15 cellular contexts compared by ENCODE assay signal in genomic region chr16:73000907-73001521, GRCh38. TPM values are rescaled to one million over a fixed set of nuclear protein-coding genes. Genes with fewer than 3 reads are reported as not detected.
DNase-seq lines count a peak whose midpoint lies in the region; ATAC-seq and TF ChIP-seq lines count a peak whose summit lies in the region.
"Had no signal": no experiment of that assay in that cellular context is flagged by ENCODE, and none has a peak within 500 bp of the region (broad histone marks: within the 10 kb centered on the region; RNA-seq: fewer than 3 reads in every experiment).

No MANE protein-coding gene starts in this region.

- TF ChIP-seq CTCF in heart left ventricle (IDR thresholded peaks at IDR 0.05) (no peak), right atrium auricular region (IDR thresholded peaks at IDR 0.05) (no peak), prostate gland (IDR thresholded peaks at IDR 0.05) (no peak), type B pancreatic cell (conservative IDR thresholded peaks at IDR 0.05) (no peak)

- peak overlapping the region; percentile 67 for H3K27ac Mint-ChIP-seq in type B pancreatic cell
- H3K27ac Mint-ChIP-seq: activated CD4-positive, alpha-beta memory T cell treated with anti-CD3 and anti-CD28 coated beads for 36 hours; activated naive CD8-positive, alpha-beta T cell had no signal

- DNase-seq in heart left ventricle, result no peak
- no peak for DNase-seq in Right ventricle myocardium inferior (ENCODE audit: missing footprints)
- no peak for DNase-seq in right atrium auricular region (ENCODE audit: low spot score)
- no peak for DNase-seq in prostate gland (ENCODE audit: low spot score)
- no peak for DNase-seq in type B pancreatic cell (ENCODE audit: extremely low spot score, unreplicated experiment)
- DNase-seq in GF-D8 (lab: John Stamatoyannopoulos, UW), result no peak
- DNase-seq in cortex of kidney (lab: John Stamatoyannopoulos, UW), result no peak
- no peak for DNase-seq in DMS 273 (lab: John Stamatoyannopoulos, UW; ENCODE audit: unreplicated experiment)
- DNase-seq: activated CD4-positive, alpha-beta memory T cell treated with anti-CD3 and anti-CD28 coated beads for 36 hours; activated T-cell treated with anti-CD3 and anti-CD28 coated beads, Interleukin-2, amount 50 U/mL, for 4 hours; CD4-positive, CD25-positive, alpha-beta regulatory T cell; NCI-H187 treated with DMSO at 0.1 percent for 48 hours; NCI-H524 treated with DMSO at 0.1 percent for 48 hours had no signal

- 85 to 91% (median 89%) methylated on average over 7 of the region's 7 CpGs for WGBS in heart left ventricle, 4 donors
- 80% methylated on average over 7 of the region's 7 CpGs for WGBS in prostate gland

- no peaks in the 10 kb centered on the region for H3K27me3 ChIP-seq in heart left ventricle
- H3K27me3 ChIP-seq in right atrium auricular region, result no peaks in the 10 kb centered on the region
- no peaks in the 10 kb centered on the region for H3K27me3 ChIP-seq in prostate gland (replicated peaks; ENCODE audit: insufficient read depth)

- H3K27ac ChIP-seq in heart left ventricle, result peak overlapping the region; percentile 14 to 86 (median 63)
- peak overlapping the region; percentile 62 to 77 for H3K27ac ChIP-seq in right atrium auricular region
- H3K27ac ChIP-seq in prostate gland, result peak overlapping the region; percentile 88 to 95

- H3K4me3 Mint-ChIP-seq in type B pancreatic cell, result peak overlapping the region; percentile 5
- H3K4me3 Mint-ChIP-seq: activated CD4-positive, alpha-beta memory T cell treated with anti-CD3 and anti-CD28 coated beads for 36 hours; activated naive CD8-positive, alpha-beta T cell; activated T-cell treated with anti-CD3 and anti-CD28 coated beads, Interleukin-2, amount 50 U/mL, for 4 hours; CD4-positive, CD25-positive, alpha-beta regulatory T cell; central memory CD8-positive, alpha-beta T cell had no signal

- H3K4me1 Mint-ChIP-seq in type B pancreatic cell (ENCODE audit: unreplicated experiment), result peaks cover 42% of the 10 kb centered on the region
- H3K4me1 Mint-ChIP-seq: CD4-positive, CD25-positive, alpha-beta regulatory T cell; central memory CD8-positive, alpha-beta T cell had no signal

- H3K4me3 ChIP-seq in heart left ventricle, result peak overlapping the region in 2 of 12 donors; percentile 12 to 42
- no peak overlapping the region for H3K4me3 ChIP-seq in right atrium auricular region
- no peak overlapping the region for H3K4me3 ChIP-seq in prostate gland

- intact Hi-C loops in heart left ventricle (cut with DNase I), result no loop called here
- intact Hi-C loops in Right ventricle myocardium inferior (cut with DNase I), result no loop called here
- intact Hi-C loops in prostate gland (cut with DNase I), result no loop called here

- peaks cover 14% of the 10 kb centered on the region for H3K36me3 Mint-ChIP-seq in type B pancreatic cell
- H3K36me3 Mint-ChIP-seq: activated CD4-positive, alpha-beta memory T cell treated with anti-CD3 and anti-CD28 coated beads for 36 hours; activated naive CD8-positive, alpha-beta T cell; CD4-positive, CD25-positive, alpha-beta regulatory T cell had no signal

- no peaks in the 10 kb centered on the region for H3K36me3 ChIP-seq in heart left ventricle
- H3K36me3 ChIP-seq in right atrium auricular region, result no peaks in the 10 kb centered on the region
- H3K36me3 ChIP-seq in prostate gland, result no peaks in the 10 kb centered on the region

- H3K9me3 ChIP-seq in heart left ventricle (peaks cover 0 to 10% (median 3%) of the 10 kb centered on the region in 12 donors), right atrium auricular region (peaks cover 0 to 7% of the 10 kb centered on the region in 2 donors), prostate gland (no peaks in the 10 kb centered on the region)

- no peak for ATAC-seq in heart left ventricle
- no peak for ATAC-seq in Right ventricle myocardium inferior
- ATAC-seq: activated T-cell treated with anti-CD3 and anti-CD28 coated beads, Interleukin-2, amount 50 U/mL, for 4 hours had no signal

- peaks cover 0 to 39% (median 15%) of the 10 kb centered on the region in 12 donors for H3K4me1 ChIP-seq in heart left ventricle
- peaks cover 0 to 15% of the 10 kb centered on the region in 2 donors for H3K4me1 ChIP-seq in right atrium auricular region
- peaks cover 19% of the 10 kb centered on the region for H3K4me1 ChIP-seq in prostate gland (replicated peaks)

- H3K9me3 Mint-ChIP-seq in type B pancreatic cell, result peaks cover 7% of the 10 kb centered on the region

- no peaks in the 10 kb centered on the region for H3K27me3 Mint-ChIP-seq in type B pancreatic cell
- H3K27me3 Mint-ChIP-seq: activated CD4-positive, alpha-beta memory T cell treated with anti-CD3 and anti-CD28 coated beads for 36 hours; activated naive CD8-positive, alpha-beta T cell; CD4-positive, CD25-positive, alpha-beta regulatory T cell; central memory CD8-positive, alpha-beta T cell had no signal

- TF ChIP-seq POLR2A in heart left ventricle (IDR thresholded peaks at IDR 0.05) (no peak), prostate gland (IDR thresholded peaks at IDR 0.05) (no peak)

RNA-seq across cellular contexts. Expression of gene ZFHX3, which starts 46.9 kb away (rescaled TPM):
- total RNA-seq in heart left ventricle (10 to 100 TPM in 6 of 9 donors, 1 to 10 TPM in 3; 7.8 to 21.6 (median 14.5) TPM), Right ventricle myocardium inferior (8.4 TPM), right atrium auricular region (10 to 100 TPM in 1 of 2 donors, 1 to 10 TPM in 1; 9.2 to 18.9 TPM), prostate gland (10 to 100 TPM; 51.1 to 53.9 TPM), type B pancreatic cell (ENCODE audit: low replicate concordance) (47.4 and 48.5 TPM in 2 replicates)
- 1 to 10 TPM; 3.8 to 4.0 TPM for polyA plus RNA-seq in heart left ventricle
